In the genomic region with DNA sequence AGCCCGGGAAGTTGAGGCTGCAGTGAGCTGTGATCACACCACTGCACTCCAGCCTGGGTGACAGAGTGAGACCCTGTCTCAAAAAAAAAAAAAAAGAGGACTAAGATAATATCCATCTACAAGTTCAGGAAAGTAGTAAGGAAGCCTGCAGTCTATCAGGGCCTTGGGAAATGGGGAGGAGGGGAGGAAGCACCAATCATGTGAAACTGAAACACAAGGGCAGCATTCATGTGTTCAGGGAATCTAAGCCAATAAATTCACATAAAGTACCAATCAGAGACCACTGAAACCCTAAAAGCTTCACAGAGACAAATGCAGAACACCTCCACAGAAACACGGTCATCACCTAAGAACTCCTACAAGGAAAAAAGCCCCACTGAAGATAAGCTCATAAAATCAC, we compare ENCODE assay signal across 22 cellular contexts. TPM values are rescaled to one million over a fixed set of nuclear protein-coding genes. Genes with fewer than 3 reads are reported as not detected.
DNase-seq lines count a peak whose midpoint lies in the region; ATAC-seq and TF ChIP-seq lines count a peak whose summit lies in the region.
"Had no signal": no experiment of that assay in that cellular context is flagged by ENCODE, and none has a peak within 500 bp of the region (broad histone marks: within the 10 kb centered on the region; RNA-seq: fewer than 3 reads in every experiment).

No MANE protein-coding gene starts in this region.

- ATAC-seq in HG03460 (IDR thresholded peaks at IDR 0.05; ENCODE audit: unreplicated experiment) (no peak), GM19467 (IDR thresholded peaks at IDR 0.05; ENCODE audit: unreplicated experiment) (no peak)
- ATAC-seq: A549, HepG2, Right ventricle myocardium inferior had no signal

- no peak overlapping the region for H3K27ac Mint-ChIP-seq in activated T-helper 1 cell treated with anti-CD3 and anti-CD28 coated beads, Interleukin-12 subunit alpha, Interleukin-12 subunit beta, Interleukin-2, Interleukin-4 antibody, amounts not matched to agents 30 ng/mL and 10 ng/mL and 1 ng/mL, durations not matched to agents 14 hours and 24 hours and 36 hours
- H3K27ac Mint-ChIP-seq: CD4-positive, alpha-beta memory T cell had no signal

- H3K27ac ChIP-seq in dorsolateral prefrontal cortex = peak overlapping the region; percentile 4 to 100 (median 100)
- H3K27ac ChIP-seq: A549, BLaER1, Peyer's patch had no signal

- no peaks in the 10 kb centered on the region for H3K4me1 Mint-ChIP-seq in activated T-helper 1 cell treated with anti-CD3 and anti-CD28 coated beads, Interleukin-12 subunit alpha, Interleukin-12 subunit beta, Interleukin-2, Interleukin-4 antibody, amounts not matched to agents 30 ng/mL and 10 ng/mL and 1 ng/mL, durations not matched to agents 14 hours and 24 hours and 36 hours (ENCODE audit: low read depth)
- H3K4me1 Mint-ChIP-seq: CD4-positive, alpha-beta memory T cell had no signal

- no peak overlapping the region for H3K4me3 ChIP-seq in H7 (ENCODE audit: insufficient read depth, low read depth, low read length)
- H3K4me3 ChIP-seq in dorsolateral prefrontal cortex = peak overlapping the region in 2 of 59 donors; percentile 8 to 17
- H3K4me3 ChIP-seq: A549, BLaER1, Peyer's patch had no signal

- no peak for TF ChIP-seq CTCF in dorsolateral prefrontal cortex (IDR thresholded peaks at IDR 0.05 in 54 of 56, conservative IDR thresholded peaks at IDR 0.05 in 2 of 56; ENCODE audit: low read depth in 1 of 56, partially characterized antibody in 56 of 56)

- intact Hi-C loops in dorsolateral prefrontal cortex (cut with DNase I) = no loop called here
- intact Hi-C loops in activated T-helper 1 cell treated with anti-CD3 and anti-CD28 coated beads, Interleukin-12 subunit alpha, Interleukin-12 subunit beta, Interleukin-2, Interleukin-4 antibody, amounts not matched to agents 30 ng/mL and 10 ng/mL and 1 ng/mL, durations not matched to agents 14 hours and 24 hours and 36 hours (cut with micrococcal nuclease) = no loop called here

- H3K27me3 ChIP-seq in H7 (ENCODE audit: control insufficient read depth, insufficient read depth, low read length) (no peaks in the 10 kb centered on the region), dorsolateral prefrontal cortex (no peaks in the 10 kb centered on the region)
- H3K27me3 ChIP-seq: BLaER1, Peyer's patch had no signal

- H3K9me3 Mint-ChIP-seq in activated T-helper 1 cell treated with anti-CD3 and anti-CD28 coated beads, Interleukin-12 subunit alpha, Interleukin-12 subunit beta, Interleukin-2, Interleukin-4 antibody, amounts not matched to agents 30 ng/mL and 10 ng/mL and 1 ng/mL, durations not matched to agents 14 hours and 24 hours and 36 hours = no peaks in the 10 kb centered on the region

- H3K36me3 Mint-ChIP-seq in activated T-helper 1 cell treated with anti-CD3 and anti-CD28 coated beads, Interleukin-12 subunit alpha, Interleukin-12 subunit beta, Interleukin-2, Interleukin-4 antibody, amounts not matched to agents 30 ng/mL and 10 ng/mL and 1 ng/mL, durations not matched to agents 14 hours and 24 hours and 36 hours (ENCODE audit: low read depth) = no peaks in the 10 kb centered on the region
- H3K36me3 Mint-ChIP-seq: CD4-positive, alpha-beta memory T cell had no signal

- DNase-seq in H7 (peak; percentile 1), dorsolateral prefrontal cortex (peak in 5 of 10 donors; percentile 16 to 69 (median 46)), medulla oblongata (ENCODE audit: extremely low spot score) (peak; percentile 88), superior temporal gyrus (ENCODE audit: extremely low spot score) (peak; percentile 91)
- DNase-seq in activated T-helper 1 cell treated with anti-CD3 and anti-CD28 coated beads, Interleukin-12 subunit alpha, Interleukin-12 subunit beta, Interleukin-2, Interleukin-4 antibody, amounts not matched to agents 30 ng/mL and 10 ng/mL and 1 ng/mL, durations not matched to agents 14 hours and 24 hours and 36 hours (ENCODE audit: low spot score) = no peak
- DNase-seq: Calu3; CD4-positive, alpha-beta memory T cell; DMS53; KBM-7; NCI-H1105 treated with DMSO at 0.1 percent for 48 hours; NCI-H1694; NCI-H2081 treated with DMSO at 0.1 percent for 48 hours; NCI-H446 treated with DMSO at 0.1 percent for 48 hours; NCI-H69 had no signal

- H3K27me3 Mint-ChIP-seq in activated T-helper 1 cell treated with anti-CD3 and anti-CD28 coated beads, Interleukin-12 subunit alpha, Interleukin-12 subunit beta, Interleukin-2, Interleukin-4 antibody, amounts not matched to agents 30 ng/mL and 10 ng/mL and 1 ng/mL, durations not matched to agents 14 hours and 24 hours and 36 hours (ENCODE audit: insufficient read depth) = peaks cover 11% of the 10 kb centered on the region

- no peak overlapping the region for H3K4me3 Mint-ChIP-seq in activated T-helper 1 cell treated with anti-CD3 and anti-CD28 coated beads, Interleukin-12 subunit alpha, Interleukin-12 subunit beta, Interleukin-2, Interleukin-4 antibody, amounts not matched to agents 30 ng/mL and 10 ng/mL and 1 ng/mL, durations not matched to agents 14 hours and 24 hours and 36 hours
- H3K4me3 Mint-ChIP-seq: CD4-positive, alpha-beta memory T cell had no signal

- no peaks in the 10 kb centered on the region for H3K36me3 ChIP-seq in H7 (replicated peaks; ENCODE audit: control insufficient read depth, insufficient read depth, low read length)
- H3K36me3 ChIP-seq: BLaER1, Peyer's patch had no signal

RNA-seq across cellular contexts. Expression of gene HHATL, which starts 22.9 kb away (rescaled TPM):
- not detected in 2 replicates for total RNA-seq in H7 (2014; rRNA removed; shearing (Covaris generic))
- total RNA-seq in dorsolateral prefrontal cortex = 100 to 1,000 TPM in 90 of 120 experiments, 10 to 100 TPM in 30; 39.4 to 400 (median 145) TPM
- total RNA-seq in activated T-helper 1 cell treated with anti-CD3 and anti-CD28 coated beads, Interleukin-12 subunit alpha, Interleukin-12 subunit beta, Interleukin-2, Interleukin-4 antibody, amounts not matched to agents 30 ng/mL and 10 ng/mL and 1 ng/mL, durations not matched to agents 14 hours and 24 hours and 36 hours = not detected in 2 replicates
- total RNA-seq: Calu3; CD4-positive, alpha-beta memory T cell; H4; HepG2 had no signal

RNA-seq across cellular contexts. Expression of gene KLHL40, which starts 40.1 kb away (rescaled TPM):
- total RNA-seq in H7 (2014; rRNA removed; shearing (Covaris generic)) = not detected in 2 replicates
- total RNA-seq in dorsolateral prefrontal cortex = under 1 TPM in 16 of 120 experiments, not detected in 104; 0.16 to 0.51 (median 0.24) TPM
- total RNA-seq in activated T-helper 1 cell treated with anti-CD3 and anti-CD28 coated beads, Interleukin-12 subunit alpha, Interleukin-12 subunit beta, Interleukin-2, Interleukin-4 antibody, amounts not matched to agents 30 ng/mL and 10 ng/mL and 1 ng/mL, durations not matched to agents 14 hours and 24 hours and 36 hours = not detected in 2 replicates
- total RNA-seq: Calu3; CD4-positive, alpha-beta memory T cell; H4; HepG2; Peyer's patch; Right ventricle myocardium inferior had no signal

RNA-seq across cellular contexts. Expression of gene CCDC13, which starts 47.6 kb away (rescaled TPM):
- 0.48 TPM in 1 of 2 replicates, not detected in the other for total RNA-seq in H7 (2014; rRNA removed; shearing (Covaris generic))
- total RNA-seq in dorsolateral prefrontal cortex = 10 to 100 TPM in 9 of 120 experiments, 1 to 10 TPM in 110, under 1 TPM in 1; 0.52 to 15.0 (median 6.0) TPM
- total RNA-seq in activated T-helper 1 cell treated with anti-CD3 and anti-CD28 coated beads, Interleukin-12 subunit alpha, Interleukin-12 subunit beta, Interleukin-2, Interleukin-4 antibody, amounts not matched to agents 30 ng/mL and 10 ng/mL and 1 ng/mL, durations not matched to agents 14 hours and 24 hours and 36 hours = 0.32 TPM in 1 of 2 replicates, not detected in the other
- total RNA-seq: H4 had no signal

Comparison
In these comparisons a context has a peak if more than half of its experiments do, and no peak if none do; other contexts are left out.
1. RNA of gene HHATL, which starts 22.9 kb away (total RNA-seq): 39.4 to 400 TPM in dorsolateral prefrontal cortex; not detected in H7 and not detected in activated T-helper 1 cell treated with anti-CD3 and anti-CD28 coated beads, Interleukin-12 subunit alpha, Interleukin-12 subunit beta, Interleukin-2, Interleukin-4 antibody, amounts not matched to agents 30 ng/mL and 10 ng/mL and 1 ng/mL, durations not matched to agents 14 hours and 24 hours and 36 hours; every median in the first group is over 10 times any median in the second.